In the genomic region with DNA sequence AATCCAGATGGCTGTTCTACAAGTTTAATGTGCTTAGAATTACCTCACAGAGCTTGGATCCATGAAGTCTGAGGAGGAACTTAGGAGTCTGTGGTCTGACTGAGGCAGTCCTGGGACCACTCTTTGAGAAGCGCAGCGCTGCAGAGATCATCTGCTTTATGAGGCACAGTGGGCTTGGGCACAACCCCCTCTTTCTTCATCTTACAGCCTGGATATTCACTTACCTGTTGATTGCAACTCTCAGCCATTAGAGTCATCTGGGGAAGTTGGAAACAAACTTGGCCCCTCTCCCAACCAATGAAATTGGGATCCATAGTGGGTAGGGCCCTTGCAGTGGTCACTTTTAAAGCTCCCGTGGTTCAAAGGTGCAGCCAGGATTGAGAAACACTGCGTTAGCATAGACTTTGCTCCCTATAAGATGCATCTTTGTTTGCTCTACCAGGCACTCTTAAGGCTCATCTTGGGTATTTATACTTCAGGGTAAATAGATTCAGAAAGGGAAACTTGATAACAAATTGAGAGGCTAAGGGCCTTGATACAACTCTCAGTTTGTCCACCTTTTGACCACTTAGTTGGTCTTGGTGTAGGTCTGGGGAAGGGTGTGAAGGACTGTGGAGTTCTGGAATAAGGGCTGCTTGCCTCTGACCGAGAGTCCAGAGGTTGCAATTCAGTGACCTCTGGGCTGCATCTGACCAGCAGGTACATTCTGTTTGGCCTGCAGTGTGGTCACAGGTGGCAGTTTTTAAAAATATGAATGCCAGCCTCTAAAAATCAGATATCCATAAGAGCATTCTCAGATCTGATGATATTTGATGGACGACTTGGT, we compare ENCODE assay signal across 1 cellular context.
TF ChIP-seq lines count a peak whose summit lies in the region.

No MANE protein-coding gene starts in this region.

TF ChIP-seq in HepG2, 621 proteins besides CTCF, POLR2A, EP300 and RAD21 (continued from another document and continues in another):
- TF ChIP-seq NR2F6 (IDR thresholded peaks at IDR 0.05), result peak; percentile 44; the same call in 1 of the 2 replicates
- TF ChIP-seq NR2F6 (CRISPR knock-in tag; IDR thresholded peaks at IDR 0.05), result no peak
- TF ChIP-seq BCL6 (CRISPR knock-in tag; IDR thresholded peaks at IDR 0.05), result peak; percentile 43; the same call in 1 of the 2 replicates
- TF ChIP-seq ZNF850 (CRISPR knock-in tag; conservative IDR thresholded peaks at IDR 0.05), result 0 out of 2 replicates have a peak, but pooled peaks have one; percentile 46
- TF ChIP-seq, protein P1, sequence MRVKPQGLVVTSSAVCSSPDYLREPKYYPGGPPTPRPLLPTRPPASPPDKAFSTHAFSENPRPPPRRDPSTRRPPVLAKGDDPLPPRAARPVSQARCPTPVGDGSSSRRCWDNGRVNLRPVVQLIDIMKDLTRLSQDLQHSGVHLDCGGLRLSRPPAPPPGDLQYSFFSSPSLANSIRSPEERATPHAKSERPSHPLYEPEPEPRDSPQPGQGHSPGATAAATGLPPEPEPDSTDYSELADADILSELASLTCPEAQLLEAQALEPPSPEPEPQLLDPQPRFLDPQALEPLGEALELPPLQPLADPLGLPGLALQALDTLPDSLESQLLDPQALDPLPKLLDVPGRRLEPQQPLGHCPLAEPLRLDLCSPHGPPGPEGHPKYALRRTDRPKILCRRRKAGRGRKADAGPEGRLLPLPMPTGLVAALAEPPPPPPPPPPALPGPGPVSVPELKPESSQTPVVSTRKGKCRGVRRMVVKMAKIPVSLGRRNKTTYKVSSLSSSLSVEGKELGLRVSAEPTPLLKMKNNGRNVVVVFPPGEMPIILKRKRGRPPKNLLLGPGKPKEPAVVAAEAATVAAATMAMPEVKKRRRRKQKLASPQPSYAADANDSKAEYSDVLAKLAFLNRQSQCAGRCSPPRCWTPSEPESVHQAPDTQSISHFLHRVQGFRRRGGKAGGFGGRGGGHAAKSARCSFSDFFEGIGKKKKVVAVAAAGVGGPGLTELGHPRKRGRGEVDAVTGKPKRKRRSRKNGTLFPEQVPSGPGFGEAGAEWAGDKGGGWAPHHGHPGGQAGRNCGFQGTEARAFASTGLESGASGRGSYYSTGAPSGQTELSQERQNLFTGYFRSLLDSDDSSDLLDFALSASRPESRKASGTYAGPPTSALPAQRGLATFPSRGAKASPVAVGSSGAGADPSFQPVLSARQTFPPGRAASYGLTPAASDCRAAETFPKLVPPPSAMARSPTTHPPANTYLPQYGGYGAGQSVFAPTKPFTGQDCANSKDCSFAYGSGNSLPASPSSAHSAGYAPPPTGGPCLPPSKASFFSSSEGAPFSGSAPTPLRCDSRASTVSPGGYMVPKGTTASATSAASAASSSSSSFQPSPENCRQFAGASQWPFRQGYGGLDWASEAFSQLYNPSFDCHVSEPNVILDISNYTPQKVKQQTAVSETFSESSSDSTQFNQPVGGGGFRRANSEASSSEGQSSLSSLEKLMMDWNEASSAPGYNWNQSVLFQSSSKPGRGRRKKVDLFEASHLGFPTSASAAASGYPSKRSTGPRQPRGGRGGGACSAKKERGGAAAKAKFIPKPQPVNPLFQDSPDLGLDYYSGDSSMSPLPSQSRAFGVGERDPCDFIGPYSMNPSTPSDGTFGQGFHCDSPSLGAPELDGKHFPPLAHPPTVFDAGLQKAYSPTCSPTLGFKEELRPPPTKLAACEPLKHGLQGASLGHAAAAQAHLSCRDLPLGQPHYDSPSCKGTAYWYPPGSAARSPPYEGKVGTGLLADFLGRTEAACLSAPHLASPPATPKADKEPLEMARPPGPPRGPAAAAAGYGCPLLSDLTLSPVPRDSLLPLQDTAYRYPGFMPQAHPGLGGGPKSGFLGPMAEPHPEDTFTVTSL (CRISPR knock-in tag; IDR thresholded peaks at IDR 0.05; ENCODE audit: borderline replicate concordance), result peak; percentile 85; the same call in 1 of the 2 replicates
- TF ChIP-seq HNF4G (IDR thresholded peaks at IDR 0.05; ENCODE audit: borderline replicate concordance, low read depth, low read length), result peak; percentile 92
- 0 out of 2 replicates have a peak, but pooled peaks have one; percentile 86 for TF ChIP-seq HNF4G (CRISPR knock-in tag; IDR thresholded peaks at IDR 0.05; ENCODE audit: borderline replicate concordance, low read depth)
- peak; percentile 52; the same call in 1 of the 2 replicates for TF ChIP-seq SNAI1 (CRISPR knock-in tag; IDR thresholded peaks at IDR 0.05; ENCODE audit: borderline replicate concordance)
- no peak for TF ChIP-seq ZFP62 (CRISPR knock-in tag; IDR thresholded peaks at IDR 0.05)
- 0 out of 2 replicates have a peak, but pooled peaks have one; percentile 25 for TF ChIP-seq ZNF563 (CRISPR knock-in tag; IDR thresholded peaks at IDR 0.05)
- TF ChIP-seq HNF4A (CRISPR knock-in tag; IDR thresholded peaks at IDR 0.05), result peak; percentile 98
- TF ChIP-seq, protein P2, sequence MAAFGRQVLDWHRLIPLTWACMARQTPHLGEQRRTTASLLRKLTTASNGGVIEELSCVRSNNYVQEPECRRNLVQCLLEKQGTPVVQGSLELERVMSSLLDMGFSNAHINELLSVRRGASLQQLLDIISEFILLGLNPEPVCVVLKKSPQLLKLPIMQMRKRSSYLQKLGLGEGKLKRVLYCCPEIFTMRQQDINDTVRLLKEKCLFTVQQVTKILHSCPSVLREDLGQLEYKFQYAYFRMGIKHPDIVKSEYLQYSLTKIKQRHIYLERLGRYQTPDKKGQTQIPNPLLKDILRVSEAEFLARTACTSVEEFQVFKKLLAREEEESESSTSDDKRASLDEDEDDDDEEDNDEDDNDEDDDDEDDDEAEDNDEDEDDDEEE (CRISPR knock-in tag; IDR thresholded peaks at IDR 0.05), result 0 out of 2 replicates have a peak, but pooled peaks have one; percentile 27
- TF ChIP-seq TARDBP (CRISPR knock-in tag; IDR thresholded peaks at IDR 0.05), result peak; percentile 45; the same call in 1 of the 2 replicates
- no peak for TF ChIP-seq ZNF652 (CRISPR knock-in tag; IDR thresholded peaks at IDR 0.05; ENCODE audit: borderline replicate concordance, low read depth)
- TF ChIP-seq, protein P3, sequence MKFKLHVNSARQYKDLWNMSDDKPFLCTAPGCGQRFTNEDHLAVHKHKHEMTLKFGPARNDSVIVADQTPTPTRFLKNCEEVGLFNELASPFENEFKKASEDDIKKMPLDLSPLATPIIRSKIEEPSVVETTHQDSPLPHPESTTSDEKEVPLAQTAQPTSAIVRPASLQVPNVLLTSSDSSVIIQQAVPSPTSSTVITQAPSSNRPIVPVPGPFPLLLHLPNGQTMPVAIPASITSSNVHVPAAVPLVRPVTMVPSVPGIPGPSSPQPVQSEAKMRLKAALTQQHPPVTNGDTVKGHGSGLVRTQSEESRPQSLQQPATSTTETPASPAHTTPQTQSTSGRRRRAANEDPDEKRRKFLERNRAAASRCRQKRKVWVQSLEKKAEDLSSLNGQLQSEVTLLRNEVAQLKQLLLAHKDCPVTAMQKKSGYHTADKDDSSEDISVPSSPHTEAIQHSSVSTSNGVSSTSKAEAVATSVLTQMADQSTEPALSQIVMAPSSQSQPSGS (CRISPR knock-in tag; IDR thresholded peaks at IDR 0.05), result peak; percentile 46; the same call in 1 of the 2 replicates
- peak; percentile 64 for TF ChIP-seq NR2C2 (CRISPR knock-in tag; IDR thresholded peaks at IDR 0.05; ENCODE audit: borderline replicate concordance)
- TF ChIP-seq TCF7 (IDR thresholded peaks at IDR 0.05; ENCODE audit: low read depth), result peak; percentile 44; the same call in 1 of the 2 replicates
- TF ChIP-seq, protein P4, sequence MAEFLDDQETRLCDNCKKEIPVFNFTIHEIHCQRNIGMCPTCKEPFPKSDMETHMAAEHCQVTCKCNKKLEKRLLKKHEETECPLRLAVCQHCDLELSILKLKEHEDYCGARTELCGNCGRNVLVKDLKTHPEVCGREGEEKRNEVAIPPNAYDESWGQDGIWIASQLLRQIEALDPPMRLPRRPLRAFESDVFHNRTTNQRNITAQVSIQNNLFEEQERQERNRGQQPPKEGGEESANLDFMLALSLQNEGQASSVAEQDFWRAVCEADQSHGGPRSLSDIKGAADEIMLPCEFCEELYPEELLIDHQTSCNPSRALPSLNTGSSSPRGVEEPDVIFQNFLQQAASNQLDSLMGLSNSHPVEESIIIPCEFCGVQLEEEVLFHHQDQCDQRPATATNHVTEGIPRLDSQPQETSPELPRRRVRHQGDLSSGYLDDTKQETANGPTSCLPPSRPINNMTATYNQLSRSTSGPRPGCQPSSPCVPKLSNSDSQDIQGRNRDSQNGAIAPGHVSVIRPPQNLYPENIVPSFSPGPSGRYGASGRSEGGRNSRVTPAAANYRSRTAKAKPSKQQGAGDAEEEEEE (CRISPR knock-in tag; IDR thresholded peaks at IDR 0.05; ENCODE audit: borderline replicate concordance), result no peak
- peak; percentile 73 for TF ChIP-seq POGZ (CRISPR knock-in tag; IDR thresholded peaks at IDR 0.05)
- TF ChIP-seq NFYB (CRISPR knock-in tag; IDR thresholded peaks at IDR 0.05), result peak; percentile 68
- TF ChIP-seq FOXK1 (CRISPR knock-in tag; IDR thresholded peaks at IDR 0.05; ENCODE audit: borderline replicate concordance, low read depth), result peak; percentile 61; the same call in 1 of the 2 replicates
- no peak for TF ChIP-seq ZSCAN30 (CRISPR knock-in tag; IDR thresholded peaks at IDR 0.05)
- no peak for TF ChIP-seq SP140L (CRISPR knock-in tag; IDR thresholded peaks at IDR 0.05; ENCODE audit: borderline replicate concordance)
- TF ChIP-seq, protein P5, sequence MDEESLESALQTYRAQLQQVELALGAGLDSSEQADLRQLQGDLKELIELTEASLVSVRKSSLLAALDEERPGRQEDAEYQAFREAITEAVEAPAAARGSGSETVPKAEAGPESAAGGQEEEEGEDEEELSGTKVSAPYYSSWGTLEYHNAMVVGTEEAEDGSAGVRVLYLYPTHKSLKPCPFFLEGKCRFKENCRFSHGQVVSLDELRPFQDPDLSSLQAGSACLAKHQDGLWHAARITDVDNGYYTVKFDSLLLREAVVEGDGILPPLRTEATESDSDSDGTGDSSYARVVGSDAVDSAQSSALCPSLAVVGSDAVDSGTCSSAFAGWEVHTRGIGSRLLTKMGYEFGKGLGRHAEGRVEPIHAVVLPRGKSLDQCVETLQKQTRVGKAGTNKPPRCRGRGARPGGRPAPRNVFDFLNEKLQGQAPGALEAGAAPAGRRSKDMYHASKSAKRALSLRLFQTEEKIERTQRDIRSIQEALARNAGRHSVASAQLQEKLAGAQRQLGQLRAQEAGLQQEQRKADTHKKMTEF (CRISPR knock-in tag; IDR thresholded peaks at IDR 0.05), result peak; percentile 52; the same call in 1 of the 2 replicates
- TF ChIP-seq ZNF331 (CRISPR knock-in tag; IDR thresholded peaks at IDR 0.05), result peak; percentile 42; the same call in 1 of the 2 replicates
- peak; percentile 39; the same call in 1 of the 2 replicates for TF ChIP-seq NFYC (CRISPR knock-in tag; IDR thresholded peaks at IDR 0.05)
- TF ChIP-seq FOXM1 (CRISPR knock-in tag; IDR thresholded peaks at IDR 0.05), result no peak
- TF ChIP-seq, protein P6, sequence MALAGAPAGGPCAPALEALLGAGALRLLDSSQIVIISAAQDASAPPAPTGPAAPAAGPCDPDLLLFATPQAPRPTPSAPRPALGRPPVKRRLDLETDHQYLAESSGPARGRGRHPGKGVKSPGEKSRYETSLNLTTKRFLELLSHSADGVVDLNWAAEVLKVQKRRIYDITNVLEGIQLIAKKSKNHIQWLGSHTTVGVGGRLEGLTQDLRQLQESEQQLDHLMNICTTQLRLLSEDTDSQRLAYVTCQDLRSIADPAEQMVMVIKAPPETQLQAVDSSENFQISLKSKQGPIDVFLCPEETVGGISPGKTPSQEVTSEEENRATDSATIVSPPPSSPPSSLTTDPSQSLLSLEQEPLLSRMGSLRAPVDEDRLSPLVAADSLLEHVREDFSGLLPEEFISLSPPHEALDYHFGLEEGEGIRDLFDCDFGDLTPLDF (CRISPR knock-in tag; IDR thresholded peaks at IDR 0.05), result no peak
- TF ChIP-seq SOX6 (IDR thresholded peaks at IDR 0.05), result no peak
- peak; percentile 80 for TF ChIP-seq SOX6 (CRISPR knock-in tag; IDR thresholded peaks at IDR 0.05)
- 0 out of 2 replicates have a peak, but pooled peaks have one; percentile 38 for TF ChIP-seq ZFP82 (CRISPR knock-in tag; IDR thresholded peaks at IDR 0.05; ENCODE audit: borderline replicate concordance)
- TF ChIP-seq, protein P7, sequence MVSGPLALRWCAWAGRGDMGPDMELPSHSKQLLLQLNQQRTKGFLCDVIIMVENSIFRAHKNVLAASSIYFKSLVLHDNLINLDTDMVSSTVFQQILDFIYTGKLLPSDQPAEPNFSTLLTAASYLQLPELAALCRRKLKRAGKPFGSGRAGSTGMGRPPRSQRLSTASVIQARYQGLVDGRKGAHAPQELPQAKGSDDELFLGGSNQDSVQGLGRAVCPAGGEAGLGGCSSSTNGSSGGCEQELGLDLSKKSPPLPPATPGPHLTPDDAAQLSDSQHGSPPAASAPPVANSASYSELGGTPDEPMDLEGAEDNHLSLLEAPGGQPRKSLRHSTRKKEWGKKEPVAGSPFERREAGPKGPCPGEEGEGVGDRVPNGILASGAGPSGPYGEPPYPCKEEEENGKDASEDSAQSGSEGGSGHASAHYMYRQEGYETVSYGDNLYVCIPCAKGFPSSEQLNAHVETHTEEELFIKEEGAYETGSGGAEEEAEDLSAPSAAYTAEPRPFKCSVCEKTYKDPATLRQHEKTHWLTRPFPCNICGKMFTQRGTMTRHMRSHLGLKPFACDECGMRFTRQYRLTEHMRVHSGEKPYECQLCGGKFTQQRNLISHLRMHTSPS (CRISPR knock-in tag; IDR thresholded peaks at IDR 0.05; ENCODE audit: low read depth), result peak; percentile 22; the same call in 1 of the 2 replicates
- peak; percentile 38; the same call in 1 of the 2 replicates for TF ChIP-seq SPEN (CRISPR knock-in tag; IDR thresholded peaks at IDR 0.05; ENCODE audit: low read depth)
- TF ChIP-seq, protein P8, sequence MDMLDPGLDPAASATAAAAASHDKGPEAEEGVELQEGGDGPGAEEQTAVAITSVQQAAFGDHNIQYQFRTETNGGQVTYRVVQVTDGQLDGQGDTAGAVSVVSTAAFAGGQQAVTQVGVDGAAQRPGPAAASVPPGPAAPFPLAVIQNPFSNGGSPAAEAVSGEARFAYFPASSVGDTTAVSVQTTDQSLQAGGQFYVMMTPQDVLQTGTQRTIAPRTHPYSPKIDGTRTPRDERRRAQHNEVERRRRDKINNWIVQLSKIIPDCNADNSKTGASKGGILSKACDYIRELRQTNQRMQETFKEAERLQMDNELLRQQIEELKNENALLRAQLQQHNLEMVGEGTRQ (IDR thresholded peaks at IDR 0.05; ENCODE audit: low read depth, low read length), result no peak
- TF ChIP-seq, protein P8 (CRISPR knock-in tag; IDR thresholded peaks at IDR 0.05; ENCODE audit: borderline replicate concordance), result no peak
- no peak for TF ChIP-seq ZBTB38 (CRISPR knock-in tag; IDR thresholded peaks at IDR 0.05)
- TF ChIP-seq, protein P9, sequence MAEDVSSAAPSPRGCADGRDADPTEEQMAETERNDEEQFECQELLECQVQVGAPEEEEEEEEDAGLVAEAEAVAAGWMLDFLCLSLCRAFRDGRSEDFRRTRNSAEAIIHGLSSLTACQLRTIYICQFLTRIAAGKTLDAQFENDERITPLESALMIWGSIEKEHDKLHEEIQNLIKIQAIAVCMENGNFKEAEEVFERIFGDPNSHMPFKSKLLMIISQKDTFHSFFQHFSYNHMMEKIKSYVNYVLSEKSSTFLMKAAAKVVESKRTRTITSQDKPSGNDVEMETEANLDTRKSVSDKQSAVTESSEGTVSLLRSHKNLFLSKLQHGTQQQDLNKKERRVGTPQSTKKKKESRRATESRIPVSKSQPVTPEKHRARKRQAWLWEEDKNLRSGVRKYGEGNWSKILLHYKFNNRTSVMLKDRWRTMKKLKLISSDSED (CRISPR knock-in tag; IDR thresholded peaks at IDR 0.05), result no peak
- TF ChIP-seq RCOR2 (CRISPR knock-in tag; IDR thresholded peaks at IDR 0.05), result peak; percentile 59; the same call in 1 of the 2 replicates
- no peak for TF ChIP-seq ARNTL (CRISPR knock-in tag; IDR thresholded peaks at IDR 0.05)
- TF ChIP-seq ZNF709 (CRISPR knock-in tag; IDR thresholded peaks at IDR 0.05), result peak; percentile 60; the same call in 1 of the 2 replicates
